In genomic region chr12:130815028-130815741, GRCh38 we compare ENCODE assay signal across 1 cellular context.
TF ChIP-seq lines count a peak whose summit lies in the region.

No MANE protein-coding gene starts in this region.

TF ChIP-seq in HepG2, 621 proteins besides CTCF, POLR2A, EP300 and RAD21 (continued from another document):
- no peak for TF ChIP-seq TCF7 (IDR thresholded peaks at IDR 0.05; ENCODE audit: low read depth)
- no peak for TF ChIP-seq RFX5 (IDR thresholded peaks at IDR 0.05; ENCODE audit: low read depth, low read length)
- TF ChIP-seq ZNF782 (CRISPR knock-in tag; IDR thresholded peaks at IDR 0.05; ENCODE audit: borderline replicate concordance), result no peak
- TF ChIP-seq ZNF138 (CRISPR knock-in tag; IDR thresholded peaks at IDR 0.05; ENCODE audit: low read depth), result no peak
- no peak for TF ChIP-seq SALL1 (CRISPR knock-in tag; IDR thresholded peaks at IDR 0.05)
- TF ChIP-seq RBAK (CRISPR knock-in tag; IDR thresholded peaks at IDR 0.05), result no peak
- TF ChIP-seq, protein P1, sequence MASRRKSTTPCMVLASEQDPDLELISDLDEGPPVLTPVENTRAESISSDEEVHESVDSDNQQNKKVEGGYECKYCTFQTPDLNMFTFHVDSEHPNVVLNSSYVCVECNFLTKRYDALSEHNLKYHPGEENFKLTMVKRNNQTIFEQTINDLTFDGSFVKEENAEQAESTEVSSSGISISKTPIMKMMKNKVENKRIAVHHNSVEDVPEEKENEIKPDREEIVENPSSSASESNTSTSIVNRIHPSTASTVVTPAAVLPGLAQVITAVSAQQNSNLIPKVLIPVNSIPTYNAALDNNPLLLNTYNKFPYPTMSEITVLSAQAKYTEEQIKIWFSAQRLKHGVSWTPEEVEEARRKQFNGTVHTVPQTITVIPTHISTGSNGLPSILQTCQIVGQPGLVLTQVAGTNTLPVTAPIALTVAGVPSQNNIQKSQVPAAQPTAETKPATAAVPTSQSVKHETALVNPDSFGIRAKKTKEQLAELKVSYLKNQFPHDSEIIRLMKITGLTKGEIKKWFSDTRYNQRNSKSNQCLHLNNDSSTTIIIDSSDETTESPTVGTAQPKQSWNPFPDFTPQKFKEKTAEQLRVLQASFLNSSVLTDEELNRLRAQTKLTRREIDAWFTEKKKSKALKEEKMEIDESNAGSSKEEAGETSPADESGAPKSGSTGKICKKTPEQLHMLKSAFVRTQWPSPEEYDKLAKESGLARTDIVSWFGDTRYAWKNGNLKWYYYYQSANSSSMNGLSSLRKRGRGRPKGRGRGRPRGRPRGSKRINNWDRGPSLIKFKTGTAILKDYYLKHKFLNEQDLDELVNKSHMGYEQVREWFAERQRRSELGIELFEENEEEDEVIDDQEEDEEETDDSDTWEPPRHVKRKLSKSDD (CRISPR knock-in tag; IDR thresholded peaks at IDR 0.05; ENCODE audit: low read depth), result no peak
- TF ChIP-seq ZBTB44 (CRISPR knock-in tag; IDR thresholded peaks at IDR 0.05), result no peak
- TF ChIP-seq ZNF24 (IDR thresholded peaks at IDR 0.05), result no peak
- TF ChIP-seq IRF2 (CRISPR knock-in tag; IDR thresholded peaks at IDR 0.05), result no peak
- no peak for TF ChIP-seq ZNF513 (CRISPR knock-in tag; conservative IDR thresholded peaks at IDR 0.05)
